In genomic region chrX:107775000-107775733, GRCh38 we compare ENCODE assay signal across 9 cellular contexts. TPM values are rescaled to one million over a fixed set of nuclear protein-coding genes. Genes with fewer than 3 reads are reported as not detected.
DNase-seq lines count a peak whose midpoint lies in the region; ATAC-seq, FAIRE-seq and TF ChIP-seq lines count a peak whose summit lies in the region.
"Had no signal": no experiment of that assay in that cellular context is flagged by ENCODE, and none has a peak within 500 bp of the region (broad histone marks: within the 10 kb centered on the region; RNA-seq: fewer than 3 reads in every experiment).

No MANE protein-coding gene starts in this region.

- H3K27me3 Mint-ChIP-seq in activated naive CD8-positive, alpha-beta T cell treated with anti-CD3 and anti-CD28 coated beads, Interleukin-2, amount 10 ng/mL, durations not matched to agents 7 days and 5 days = peaks cover 10% of the 10 kb centered on the region

- ATAC-seq in GM19324 (IDR thresholded peaks at IDR 0.05; ENCODE audit: low FRiP score, unreplicated experiment) (peak; percentile 1), HG03159 (IDR thresholded peaks at IDR 0.05; ENCODE audit: unreplicated experiment) (peak; percentile 25)
- ATAC-seq in activated naive CD8-positive, alpha-beta T cell treated with anti-CD3 and anti-CD28 coated beads, Interleukin-2, amount 10 ng/mL, durations not matched to agents 7 days and 5 days (ENCODE audit: low read depth) = peak; percentile 11

- H3K9me3 Mint-ChIP-seq in activated naive CD8-positive, alpha-beta T cell treated with anti-CD3 and anti-CD28 coated beads, Interleukin-2, amount 10 ng/mL, durations not matched to agents 7 days and 5 days = no peaks in the 10 kb centered on the region

- DNase-seq in activated naive CD8-positive, alpha-beta T cell treated with anti-CD3 and anti-CD28 coated beads, Interleukin-2, amount 10 ng/mL, durations not matched to agents 7 days and 5 days = no peak
- DNase-seq in kidney = no peak
- no peak for DNase-seq in LoVo (ENCODE audit: low spot score)
- no peak for DNase-seq in HT-29 (ENCODE audit: low spot score)
- DNase-seq in stimulated activated CD4-positive, alpha-beta T cell treated with anti-CD3 and anti-CD28 coated beads, Interleukin-2, amount 100 ng/mL, for 48 hours = no peak

- H3K9me3 ChIP-seq in kidney (ENCODE audit: control insufficient read depth in 1 of 2, low read length in 2 of 2) (no peaks in the 10 kb centered on the region), subcutaneous abdominal adipose tissue (ENCODE audit: control insufficient read depth in 5 of 5, low read length in 5 of 5) (no peaks in the 10 kb centered on the region)

- no peaks in the 10 kb centered on the region for H3K36me3 Mint-ChIP-seq in activated naive CD8-positive, alpha-beta T cell treated with anti-CD3 and anti-CD28 coated beads, Interleukin-2, amount 10 ng/mL, durations not matched to agents 7 days and 5 days

- no peak for TF ChIP-seq CTCF in kidney (IDR thresholded peaks at IDR 0.05; ENCODE audit: borderline replicate concordance, extremely low read depth, insufficient read depth)

- intact Hi-C loops in kidney (cut with DNase I) = loop anchor here (10.0 kb wide), 1 partner anchor 110 kb away; no protein-coding TSS in a partner anchor

- peaks cover 0 to 13% of the 10 kb centered on the region in 2 donors for H3K4me1 ChIP-seq in kidney (ENCODE audit: control insufficient read depth in 1 of 2, insufficient read depth in 1 of 2, low read depth in 1 of 2, low read length in 2 of 2)
- H3K4me1 ChIP-seq in subcutaneous abdominal adipose tissue (ENCODE audit: control insufficient read depth in 5 of 5, insufficient read depth in 5 of 5, low read length in 5 of 5) = peaks cover 0 to 31% (median 27%) of the 10 kb centered on the region in 5 donors

- peaks cover 9% of the 10 kb centered on the region for H3K4me1 Mint-ChIP-seq in activated naive CD8-positive, alpha-beta T cell treated with anti-CD3 and anti-CD28 coated beads, Interleukin-2, amount 10 ng/mL, durations not matched to agents 7 days and 5 days

- no peaks in the 10 kb centered on the region for H3K36me3 ChIP-seq in kidney (ENCODE audit: control insufficient read depth in 1 of 2, insufficient read depth in 2 of 2, low read length in 2 of 2)
- H3K36me3 ChIP-seq in subcutaneous abdominal adipose tissue (ENCODE audit: control insufficient read depth in 5 of 5, insufficient read depth in 5 of 5, low read length in 5 of 5) = no peaks in the 10 kb centered on the region

- POLR2A ChIA-PET in activated naive CD8-positive, alpha-beta T cell treated with anti-CD3 and anti-CD28 coated beads, Interleukin-2, amount 10 ng/mL, durations not matched to agents 7 days and 5 days (lab: Charles Lee) = interaction anchor here (1.0 to 2.8 kb wide), 5 partner anchors 33 to 118 kb away, joined by 3 to 31 read pairs (median 9); no protein-coding TSS in a partner anchor

- H3K27ac ChIP-seq in kidney (ENCODE audit: low read depth in 2 of 2, low read length in 2 of 2) (peak overlapping the region in 1 of 2 donors; percentile 13), subcutaneous abdominal adipose tissue (ENCODE audit: low read depth, low read length) (peak overlapping the region; percentile 11)

- peak overlapping the region; percentile 60 for H3K4me3 Mint-ChIP-seq in activated naive CD8-positive, alpha-beta T cell treated with anti-CD3 and anti-CD28 coated beads, Interleukin-2, amount 10 ng/mL, durations not matched to agents 7 days and 5 days

- no peak for FAIRE-seq in kidney (lab: Jason Lieb, UNC)

- no peak overlapping the region for H3K27ac Mint-ChIP-seq in activated naive CD8-positive, alpha-beta T cell treated with anti-CD3 and anti-CD28 coated beads, Interleukin-2, amount 10 ng/mL, durations not matched to agents 7 days and 5 days

- H3K9ac ChIP-seq in kidney (ENCODE audit: low read length in 2 of 2) = peak overlapping the region; percentile 16 to 55
- H3K9ac ChIP-seq in subcutaneous abdominal adipose tissue (ENCODE audit: low read length in 5 of 5) = peak overlapping the region in 4 of 5 donors; percentile 36 to 72 (median 57)

- peak overlapping the region; percentile 64 for H3K4me3 ChIP-seq in kidney (ENCODE audit: low read length in 2 of 2)
- H3K4me3 ChIP-seq in subcutaneous abdominal adipose tissue (ENCODE audit: low read depth in 1 of 5, low read length in 5 of 5) = peak overlapping the region; percentile 51 to 75 (median 70)

- peaks cover 0 to 20% (median 5%) of the 10 kb centered on the region in 5 donors for H3K27me3 ChIP-seq in subcutaneous abdominal adipose tissue (ENCODE audit: control insufficient read depth in 5 of 5, insufficient read depth in 4 of 5, low read length in 5 of 5)

RNA-seq across cellular contexts. Expression of gene TSC22D3, which starts 0.4 kb away (rescaled TPM):
- total RNA-seq in activated naive CD8-positive, alpha-beta T cell treated with anti-CD3 and anti-CD28 coated beads, Interleukin-2, amount 10 ng/mL, durations not matched to agents 7 days and 5 days = 100 to 1,000 TPM; 135 to 142 TPM
- total RNA-seq in kidney = 320 TPM
- 160 TPM for polyA plus RNA-seq in kidney (ENCODE audit: insufficient read depth, low read depth, low replicate concordance)
- 54.6 and 63.5 TPM in 2 replicates for total RNA-seq in HT-29 (2014; rRNA removed; shearing (Covaris generic))

RNA-seq across cellular contexts. Expression of gene NCBP2L, which starts 2.4 kb away (rescaled TPM):
- not detected for total RNA-seq in activated naive CD8-positive, alpha-beta T cell treated with anti-CD3 and anti-CD28 coated beads, Interleukin-2, amount 10 ng/mL, durations not matched to agents 7 days and 5 days
- not detected for total RNA-seq in kidney
- polyA plus RNA-seq in kidney (ENCODE audit: insufficient read depth, low read depth, low replicate concordance) = not detected
- total RNA-seq in HT-29 (2014; rRNA removed; shearing (Covaris generic)) = not detected in 2 replicates
- total RNA-seq: T-helper 2 cell treated with Interferon-gamma antibody and Interleukin-4, amounts not matched to agents 100 ng/mL and 5 ng/mL, for 36 hours had no signal

RNA-seq across cellular contexts. Expression of gene MID2, which starts 50.5 kb away (rescaled TPM):
- 10 to 100 TPM; 10.2 to 11.7 TPM for total RNA-seq in activated naive CD8-positive, alpha-beta T cell treated with anti-CD3 and anti-CD28 coated beads, Interleukin-2, amount 10 ng/mL, durations not matched to agents 7 days and 5 days
- 16.5 TPM for total RNA-seq in kidney
- 2.7 TPM for polyA plus RNA-seq in kidney (ENCODE audit: insufficient read depth, low read depth, low replicate concordance)
- total RNA-seq in HT-29 (2014; rRNA removed; shearing (Covaris generic)) = 0.58 and 1.2 TPM in 2 replicates
